ENCODE assay signal across 17 cellular contexts in the genomic region with DNA sequence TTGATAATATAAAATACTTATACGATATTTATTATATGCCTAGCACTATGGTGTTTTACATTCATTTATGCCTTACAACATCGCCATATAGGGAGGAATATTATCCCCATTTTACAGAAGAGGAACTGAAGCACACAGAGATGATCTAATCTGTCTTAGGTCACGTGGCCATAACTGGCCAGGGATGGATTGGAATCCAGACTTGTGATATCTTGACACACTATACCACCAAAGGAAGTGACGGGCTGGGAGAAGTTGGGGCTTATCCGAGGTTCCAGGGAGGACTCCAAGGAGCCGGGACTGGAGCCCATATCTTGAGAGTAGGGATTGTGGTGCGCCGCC.
A peak's percentile ranks its signal among the peaks of the same experiment; 100 is the strongest.
DNase-seq lines count a peak whose midpoint lies in the region; ATAC-seq and TF ChIP-seq lines count a peak whose summit lies in the region.
"Had no signal": no experiment of that assay in that cellular context is flagged by ENCODE, and none has a peak within 500 bp of the region (broad histone marks: within the 10 kb centered on the region; RNA-seq: fewer than 3 reads in every experiment).

No MANE protein-coding gene starts in this region.

- intact Hi-C loops in activated T-helper 2 cell treated with anti-CD3 and anti-CD28 coated beads, Interferon-gamma antibody, Interleukin-2, Interleukin-4, amounts not matched to agents 10 μg/mL and 5 μg/mL and 100 μg/mL, durations not matched to agents 14 hours and 24 hours and 36 hours (cut with micrococcal nuclease), result loop anchor here (2.0 to 5.0 kb wide), 2 partner anchors 80 to 134 kb away; no protein-coding TSS in a partner anchor

- H3K9ac ChIP-seq in iPS-15b (ENCODE audit: low read depth, low read length), result no peak overlapping the region

- no peaks in the 10 kb centered on the region for H3K36me3 ChIP-seq in iPS-15b (ENCODE audit: control insufficient read depth, insufficient read depth, low read length)
- H3K36me3 ChIP-seq: Peyer's patch had no signal

- no peaks in the 10 kb centered on the region for H3K9me3 ChIP-seq in iPS-15b (ENCODE audit: control insufficient read depth, insufficient read depth, low read length)
- H3K9me3 ChIP-seq: Peyer's patch had no signal

- TF ChIP-seq CTCF in WTC11 (IDR thresholded peaks at IDR 0.05), result no peak

- H3K27ac Mint-ChIP-seq in activated T-cell treated with anti-CD3 and anti-CD28 coated beads, Interleukin-2, amount 50 U/mL, for 72 hours, result peak overlapping the region; percentile 21
- H3K27ac Mint-ChIP-seq in WTC11, result no peak overlapping the region
- no peak overlapping the region for H3K27ac Mint-ChIP-seq in stimulated activated effector memory CD8-positive, alpha-beta T cell treated with anti-CD3 and anti-CD28 coated beads, Interleukin-12 subunit alpha, Interleukin-12 subunit beta, amount 100 ng/mL, for 72 hours
- no peak overlapping the region for H3K27ac Mint-ChIP-seq in activated T-helper 2 cell treated with anti-CD3 and anti-CD28 coated beads, Interferon-gamma antibody, Interleukin-2, Interleukin-4, amounts not matched to agents 10 μg/mL and 5 μg/mL and 100 μg/mL, durations not matched to agents 14 hours and 24 hours and 36 hours
- H3K27ac Mint-ChIP-seq: activated B cell treated with CpG ODN at 0.5 μM for 24 hours; CD8-positive, alpha-beta T cell; HFFc6 had no signal

- ATAC-seq in activated T-cell treated with anti-CD3 and anti-CD28 coated beads, Interleukin-2, amount 50 U/mL, for 72 hours (replicated peaks in 1 of 2), result no peak
- no peak for ATAC-seq in activated T-cell treated with anti-CD3 and anti-CD28 coated beads, Interleukin-2, amount 50 U/mL, for 4 hours
- peak; percentile 1; the same call in 1 of the 2 replicates for ATAC-seq in WTC11
- ATAC-seq in stimulated activated effector memory CD8-positive, alpha-beta T cell treated with anti-CD3 and anti-CD28 coated beads, Interleukin-12 subunit alpha, Interleukin-12 subunit beta, amount 100 ng/mL, for 72 hours, result no peak
- no peak for ATAC-seq in GM19328 (IDR thresholded peaks at IDR 0.05; ENCODE audit: unreplicated experiment)
- no peak for ATAC-seq in HG02571 (IDR thresholded peaks at IDR 0.05; ENCODE audit: unreplicated experiment)
- ATAC-seq: CD8-positive, alpha-beta T cell had no signal

- POLR2A ChIA-PET in WTC11 (lab: Charles Lee), result interaction anchor here (1.0 kb wide), 1 partner anchor 87 kb away, joined by 3 read pairs; no protein-coding TSS in a partner anchor

- DNase-seq in activated T-cell treated with anti-CD3 and anti-CD28 coated beads, Interleukin-2, amount 50 U/mL, for 72 hours, result no peak
- no peak for DNase-seq in activated T-cell treated with anti-CD3 and anti-CD28 coated beads, Interleukin-2, amount 50 U/mL, for 4 hours
- DNase-seq in WTC11 (ENCODE audit: low spot score), result no peak
- no peak for DNase-seq in stimulated activated effector memory CD8-positive, alpha-beta T cell treated with anti-CD3 and anti-CD28 coated beads, Interleukin-12 subunit alpha, Interleukin-12 subunit beta, amount 100 ng/mL, for 72 hours (ENCODE audit: low spot score in 2 of 2)
- no peak for DNase-seq in activated T-helper 2 cell treated with anti-CD3 and anti-CD28 coated beads, Interferon-gamma antibody, Interleukin-2, Interleukin-4, amounts not matched to agents 10 μg/mL and 5 μg/mL and 100 μg/mL, durations not matched to agents 14 hours and 24 hours and 36 hours (ENCODE audit: low spot score)
- DNase-seq: activated B cell treated with CpG ODN at 0.5 μM for 24 hours; CD8-positive, alpha-beta T cell; HFFc6; KG1; NCI-H1105; NCI-H2171; NCI-H774; stimulated activated naive CD4-positive, alpha-beta T cell treated with Interleukin-2 at 50 U/mL for 16 hours had no signal

- peaks cover 2% of the 10 kb centered on the region in 2 donors for H3K36me3 Mint-ChIP-seq in activated T-cell treated with anti-CD3 and anti-CD28 coated beads, Interleukin-2, amount 50 U/mL, for 72 hours (ENCODE audit: insufficient read depth in 2 of 2)
- no peaks in the 10 kb centered on the region for H3K36me3 Mint-ChIP-seq in activated T-cell treated with anti-CD3 and anti-CD28 coated beads, Interleukin-2, amount 50 U/mL, for 4 hours (ENCODE audit: insufficient read depth)
- H3K36me3 Mint-ChIP-seq in WTC11, result no peaks in the 10 kb centered on the region
- H3K36me3 Mint-ChIP-seq in stimulated activated effector memory CD8-positive, alpha-beta T cell treated with anti-CD3 and anti-CD28 coated beads, Interleukin-12 subunit alpha, Interleukin-12 subunit beta, amount 100 ng/mL, for 72 hours, result peaks cover 11% of the 10 kb centered on the region
- H3K36me3 Mint-ChIP-seq in activated T-helper 2 cell treated with anti-CD3 and anti-CD28 coated beads, Interferon-gamma antibody, Interleukin-2, Interleukin-4, amounts not matched to agents 10 μg/mL and 5 μg/mL and 100 μg/mL, durations not matched to agents 14 hours and 24 hours and 36 hours (ENCODE audit: low read depth), result peaks cover 5% of the 10 kb centered on the region
- H3K36me3 Mint-ChIP-seq: CD8-positive, alpha-beta T cell had no signal

- peaks cover 22% of the 10 kb centered on the region for H3K4me1 Mint-ChIP-seq in activated T-cell treated with anti-CD3 and anti-CD28 coated beads, Interleukin-2, amount 50 U/mL, for 72 hours (ENCODE audit: low read depth)
- H3K4me1 Mint-ChIP-seq in activated T-cell treated with anti-CD3 and anti-CD28 coated beads, Interleukin-2, amount 50 U/mL, for 4 hours (ENCODE audit: low read depth), result peaks cover 14% of the 10 kb centered on the region
- peaks cover 54% of the 10 kb centered on the region for H3K4me1 Mint-ChIP-seq in WTC11
- H3K4me1 Mint-ChIP-seq in stimulated activated effector memory CD8-positive, alpha-beta T cell treated with anti-CD3 and anti-CD28 coated beads, Interleukin-12 subunit alpha, Interleukin-12 subunit beta, amount 100 ng/mL, for 72 hours, result peaks cover 31% of the 10 kb centered on the region
- H3K4me1 Mint-ChIP-seq in activated T-helper 2 cell treated with anti-CD3 and anti-CD28 coated beads, Interferon-gamma antibody, Interleukin-2, Interleukin-4, amounts not matched to agents 10 μg/mL and 5 μg/mL and 100 μg/mL, durations not matched to agents 14 hours and 24 hours and 36 hours (ENCODE audit: low read depth), result peaks cover 2% of the 10 kb centered on the region

- CTCF ChIA-PET in WTC11 (lab: Charles Lee), result interaction anchor here (0.7 to 5.1 kb wide), 18 partner anchors 8 to 234 kb away, joined by 3 to 92 read pairs (median 4); partner anchors contain the start of gene FOXD1

- peaks cover 99% of the 10 kb centered on the region for H3K27me3 ChIP-seq in iPS-15b (ENCODE audit: control insufficient read depth, insufficient read depth, low read length)

- peaks cover 93% of the 10 kb centered on the region for H3K27me3 Mint-ChIP-seq in activated T-cell treated with anti-CD3 and anti-CD28 coated beads, Interleukin-2, amount 50 U/mL, for 72 hours (ENCODE audit: low read depth)
- H3K27me3 Mint-ChIP-seq in activated T-cell treated with anti-CD3 and anti-CD28 coated beads, Interleukin-2, amount 50 U/mL, for 4 hours (ENCODE audit: low read depth), result peaks cover 88% of the 10 kb centered on the region
- H3K27me3 Mint-ChIP-seq in WTC11 (ENCODE audit: low read depth), result peaks cover 100% of the 10 kb centered on the region
- H3K27me3 Mint-ChIP-seq in activated T-helper 2 cell treated with anti-CD3 and anti-CD28 coated beads, Interferon-gamma antibody, Interleukin-2, Interleukin-4, amounts not matched to agents 10 μg/mL and 5 μg/mL and 100 μg/mL, durations not matched to agents 14 hours and 24 hours and 36 hours (ENCODE audit: low read depth), result peaks cover 84% of the 10 kb centered on the region

- H3K4me3 ChIP-seq in iPS-15b (ENCODE audit: low read depth, low read length), result peak overlapping the region; percentile 61

- peaks cover 12% of the 10 kb centered on the region for H3K4me1 ChIP-seq in iPS-15b (ENCODE audit: control insufficient read depth, insufficient read depth, low read length)

- H3K9me3 Mint-ChIP-seq in activated T-cell treated with anti-CD3 and anti-CD28 coated beads, Interleukin-2, amount 50 U/mL, for 72 hours, result no peaks in the 10 kb centered on the region
- H3K9me3 Mint-ChIP-seq in activated T-cell treated with anti-CD3 and anti-CD28 coated beads, Interleukin-2, amount 50 U/mL, for 4 hours, result no peaks in the 10 kb centered on the region
- no peaks in the 10 kb centered on the region for H3K9me3 Mint-ChIP-seq in WTC11
- H3K9me3 Mint-ChIP-seq in stimulated activated effector memory CD8-positive, alpha-beta T cell treated with anti-CD3 and anti-CD28 coated beads, Interleukin-12 subunit alpha, Interleukin-12 subunit beta, amount 100 ng/mL, for 72 hours, result peaks cover 3% of the 10 kb centered on the region
- H3K9me3 Mint-ChIP-seq in activated T-helper 2 cell treated with anti-CD3 and anti-CD28 coated beads, Interferon-gamma antibody, Interleukin-2, Interleukin-4, amounts not matched to agents 10 μg/mL and 5 μg/mL and 100 μg/mL, durations not matched to agents 14 hours and 24 hours and 36 hours, result no peaks in the 10 kb centered on the region
- H3K9me3 Mint-ChIP-seq: activated B cell treated with CpG ODN at 0.5 μM for 24 hours; CD8-positive, alpha-beta T cell; HFFc6 had no signal

- peak overlapping the region in 1 of 2 donors; percentile 14 for H3K4me3 Mint-ChIP-seq in activated T-cell treated with anti-CD3 and anti-CD28 coated beads, Interleukin-2, amount 50 U/mL, for 72 hours
- H3K4me3 Mint-ChIP-seq in activated T-cell treated with anti-CD3 and anti-CD28 coated beads, Interleukin-2, amount 50 U/mL, for 4 hours, result no peak overlapping the region
- H3K4me3 Mint-ChIP-seq in WTC11, result peak overlapping the region; percentile 73
- peak overlapping the region; percentile 25 for H3K4me3 Mint-ChIP-seq in stimulated activated effector memory CD8-positive, alpha-beta T cell treated with anti-CD3 and anti-CD28 coated beads, Interleukin-12 subunit alpha, Interleukin-12 subunit beta, amount 100 ng/mL, for 72 hours
- no peak overlapping the region for H3K4me3 Mint-ChIP-seq in activated T-helper 2 cell treated with anti-CD3 and anti-CD28 coated beads, Interferon-gamma antibody, Interleukin-2, Interleukin-4, amounts not matched to agents 10 μg/mL and 5 μg/mL and 100 μg/mL, durations not matched to agents 14 hours and 24 hours and 36 hours (ENCODE audit: low read depth)
- H3K4me3 Mint-ChIP-seq: activated B cell treated with CpG ODN at 0.5 μM for 24 hours; CD8-positive, alpha-beta T cell; HFFc6 had no signal

TF ChIP-seq in WTC11, 78 proteins besides CTCF, POLR2A, EP300 and RAD21 (continues in another document):
- TF ChIP-seq, protein P1, sequence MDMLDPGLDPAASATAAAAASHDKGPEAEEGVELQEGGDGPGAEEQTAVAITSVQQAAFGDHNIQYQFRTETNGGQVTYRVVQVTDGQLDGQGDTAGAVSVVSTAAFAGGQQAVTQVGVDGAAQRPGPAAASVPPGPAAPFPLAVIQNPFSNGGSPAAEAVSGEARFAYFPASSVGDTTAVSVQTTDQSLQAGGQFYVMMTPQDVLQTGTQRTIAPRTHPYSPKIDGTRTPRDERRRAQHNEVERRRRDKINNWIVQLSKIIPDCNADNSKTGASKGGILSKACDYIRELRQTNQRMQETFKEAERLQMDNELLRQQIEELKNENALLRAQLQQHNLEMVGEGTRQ (CRISPR knock-in tag; IDR thresholded peaks at IDR 0.05), result peak; percentile 64

Comparison
In these comparisons a context has a peak if more than half of its experiments do, and no peak if none do; other contexts are left out.
1. H3K4me3 Mint-ChIP-seq: peak in WTC11 (single experiment) and stimulated activated effector memory CD8-positive, alpha-beta T cell treated with anti-CD3 and anti-CD28 coated beads, Interleukin-12 subunit alpha, Interleukin-12 subunit beta, amount 100 ng/mL, for 72 hours (single experiment); none in activated T-cell treated with anti-CD3 and anti-CD28 coated beads, Interleukin-2, amount 50 U/mL, for 4 hours (single experiment) and activated T-helper 2 cell treated with anti-CD3 and anti-CD28 coated beads, Interferon-gamma antibody, Interleukin-2, Interleukin-4, amounts not matched to agents 10 μg/mL and 5 μg/mL and 100 μg/mL, durations not matched to agents 14 hours and 24 hours and 36 hours (single experiment).